In the genomic region with DNA sequence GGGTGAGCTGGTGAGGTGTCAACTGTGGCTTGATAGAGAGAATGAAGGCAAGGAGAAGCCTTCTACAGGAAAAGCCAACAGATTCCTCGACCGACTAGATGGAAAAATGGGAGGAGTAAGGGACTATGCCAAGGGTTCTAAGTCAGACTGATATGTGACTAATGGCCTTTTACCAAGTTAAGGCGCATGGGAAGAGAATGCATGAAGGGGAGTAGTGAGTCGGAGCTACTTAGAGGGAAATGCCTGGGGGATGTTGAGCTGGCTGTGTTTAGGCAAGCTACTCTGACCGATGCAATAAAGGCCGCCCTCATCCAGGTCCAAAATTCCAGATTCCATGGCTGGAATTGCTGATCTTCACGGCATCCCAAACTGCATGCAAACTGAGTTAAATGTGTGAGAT, we compare ENCODE assay signal across 1 cellular context.
TF ChIP-seq lines count a peak whose summit lies in the region.

No MANE protein-coding gene starts in this region.

TF ChIP-seq in HepG2, 621 proteins besides CTCF, POLR2A, EP300 and RAD21 (continued from another document):
- TF ChIP-seq, protein P1, sequence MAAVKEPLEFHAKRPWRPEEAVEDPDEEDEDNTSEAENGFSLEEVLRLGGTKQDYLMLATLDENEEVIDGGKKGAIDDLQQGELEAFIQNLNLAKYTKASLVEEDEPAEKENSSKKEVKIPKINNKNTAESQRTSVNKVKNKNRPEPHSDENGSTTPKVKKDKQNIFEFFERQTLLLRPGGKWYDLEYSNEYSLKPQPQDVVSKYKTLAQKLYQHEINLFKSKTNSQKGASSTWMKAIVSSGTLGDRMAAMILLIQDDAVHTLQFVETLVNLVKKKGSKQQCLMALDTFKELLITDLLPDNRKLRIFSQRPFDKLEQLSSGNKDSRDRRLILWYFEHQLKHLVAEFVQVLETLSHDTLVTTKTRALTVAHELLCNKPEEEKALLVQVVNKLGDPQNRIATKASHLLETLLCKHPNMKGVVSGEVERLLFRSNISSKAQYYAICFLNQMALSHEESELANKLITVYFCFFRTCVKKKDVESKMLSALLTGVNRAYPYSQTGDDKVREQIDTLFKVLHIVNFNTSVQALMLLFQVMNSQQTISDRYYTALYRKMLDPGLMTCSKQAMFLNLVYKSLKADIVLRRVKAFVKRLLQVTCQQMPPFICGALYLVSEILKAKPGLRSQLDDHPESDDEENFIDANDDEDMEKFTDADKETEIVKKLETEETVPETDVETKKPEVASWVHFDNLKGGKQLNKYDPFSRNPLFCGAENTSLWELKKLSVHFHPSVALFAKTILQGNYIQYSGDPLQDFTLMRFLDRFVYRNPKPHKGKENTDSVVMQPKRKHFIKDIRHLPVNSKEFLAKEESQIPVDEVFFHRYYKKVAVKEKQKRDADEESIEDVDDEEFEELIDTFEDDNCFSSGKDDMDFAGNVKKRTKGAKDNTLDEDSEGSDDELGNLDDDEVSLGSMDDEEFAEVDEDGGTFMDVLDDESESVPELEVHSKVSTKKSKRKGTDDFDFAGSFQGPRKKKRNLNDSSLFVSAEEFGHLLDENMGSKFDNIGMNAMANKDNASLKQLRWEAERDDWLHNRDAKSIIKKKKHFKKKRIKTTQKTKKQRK (IDR thresholded peaks at IDR 0.05; ENCODE audit: low read length), result no peak
- TF ChIP-seq ZFP82 (CRISPR knock-in tag; IDR thresholded peaks at IDR 0.05; ENCODE audit: borderline replicate concordance) (no peak), KLF16 (CRISPR knock-in tag; IDR thresholded peaks at IDR 0.05) (no peak), MYC (CRISPR knock-in tag; IDR thresholded peaks at IDR 0.05; ENCODE audit: borderline replicate concordance) (no peak), NR2F1 (CRISPR knock-in tag; IDR thresholded peaks at IDR 0.05) (no peak), ZFY (CRISPR knock-in tag; IDR thresholded peaks at IDR 0.05) (no peak), HOXA7 (CRISPR knock-in tag; IDR thresholded peaks at IDR 0.05) (no peak), MBD4 (IDR thresholded peaks at IDR 0.05; ENCODE audit: borderline replicate concordance, low read length) (no peak), ZNF563 (CRISPR knock-in tag; IDR thresholded peaks at IDR 0.05) (no peak), ZSCAN12 (CRISPR knock-in tag; IDR thresholded peaks at IDR 0.05) (no peak), CREM (IDR thresholded peaks at IDR 0.05) (no peak), CREM (CRISPR knock-in tag; IDR thresholded peaks at IDR 0.05) (no peak)
- TF ChIP-seq, protein P2, sequence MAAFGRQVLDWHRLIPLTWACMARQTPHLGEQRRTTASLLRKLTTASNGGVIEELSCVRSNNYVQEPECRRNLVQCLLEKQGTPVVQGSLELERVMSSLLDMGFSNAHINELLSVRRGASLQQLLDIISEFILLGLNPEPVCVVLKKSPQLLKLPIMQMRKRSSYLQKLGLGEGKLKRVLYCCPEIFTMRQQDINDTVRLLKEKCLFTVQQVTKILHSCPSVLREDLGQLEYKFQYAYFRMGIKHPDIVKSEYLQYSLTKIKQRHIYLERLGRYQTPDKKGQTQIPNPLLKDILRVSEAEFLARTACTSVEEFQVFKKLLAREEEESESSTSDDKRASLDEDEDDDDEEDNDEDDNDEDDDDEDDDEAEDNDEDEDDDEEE (CRISPR knock-in tag; IDR thresholded peaks at IDR 0.05), result no peak
